In genomic region chrX:47226531-47227333, GRCh38 we compare ENCODE assay signal across 23 cellular contexts. TPM values are rescaled to one million over a fixed set of nuclear protein-coding genes. Genes with fewer than 3 reads are reported as not detected.
DNase-seq lines count a peak whose midpoint lies in the region; ATAC-seq, FAIRE-seq and TF ChIP-seq lines count a peak whose summit lies in the region.
"Had no signal": no experiment of that assay in that cellular context is flagged by ENCODE, and none has a peak within 500 bp of the region (broad histone marks: within the 10 kb centered on the region; RNA-seq: fewer than 3 reads in every experiment).

No MANE protein-coding gene starts in this region.

- no peaks in the 10 kb centered on the region for H3K27me3 Mint-ChIP-seq in natural killer cell treated with Interleukin-12 subunit alpha and Interleukin-12 subunit beta and Interleukin-15 and Interleukin-18, amount 100 ng/mL, for 72 hours
- H3K27me3 Mint-ChIP-seq in natural killer cell (ENCODE audit: low read depth in 2 of 2) (no peaks in the 10 kb centered on the region), type B pancreatic cell (no peaks in the 10 kb centered on the region)
- no peaks in the 10 kb centered on the region for H3K27me3 Mint-ChIP-seq in activated T-helper 2 cell treated with anti-CD3 and anti-CD28 coated beads, Interferon-gamma antibody, Interleukin-2, Interleukin-4, amounts not matched to agents 10 μg/mL and 5 μg/mL and 100 μg/mL, durations not matched to agents 14 hours and 24 hours and 36 hours (ENCODE audit: low read depth)
- H3K27me3 Mint-ChIP-seq: CD4-positive, alpha-beta memory T cell had no signal

- no peak for FAIRE-seq in kidney (lab: Jason Lieb, UNC)
- FAIRE-seq: GM12891 had no signal

- DNase-seq in natural killer cell treated with Interleukin-12 subunit alpha and Interleukin-12 subunit beta and Interleukin-15 and Interleukin-18, amount 100 ng/mL, for 72 hours (ENCODE audit: low spot score) = peak; percentile 29
- DNase-seq in natural killer cell = no peak
- no peak for DNase-seq in activated T-helper 2 cell treated with anti-CD3 and anti-CD28 coated beads, Interferon-gamma antibody, Interleukin-2, Interleukin-4, amounts not matched to agents 10 μg/mL and 5 μg/mL and 100 μg/mL, durations not matched to agents 14 hours and 24 hours and 36 hours (ENCODE audit: low spot score)
- peak; percentile 59 for DNase-seq in kidney
- DNase-seq in type B pancreatic cell (ENCODE audit: extremely low spot score, unreplicated experiment) = no peak
- no peak for DNase-seq in Ammon's horn (ENCODE audit: low spot score)
- DNase-seq in GM10266 (ENCODE audit: extremely low spot score) = no peak
- no peak for DNase-seq in central memory CD4-positive, alpha-beta T cell
- DNase-seq: Caco-2; CD4-positive, alpha-beta memory T cell; DMS 273 treated with DMSO at 0.1 percent for 48 hours; DMS79 treated with DMSO at 0.1 percent for 48 hours; H7; Kasumi-1; MG63; NCI-H1417; NCI-H1694 treated with DMSO at 0.1 percent for 48 hours; NCI-H446 treated with DMSO at 0.1 percent for 48 hours; NCI-H526 treated with DMSO at 0.1 percent for 48 hours; OCI-M1; Right ventricle myocardium superior had no signal

- no peak overlapping the region for H3K27ac Mint-ChIP-seq in natural killer cell treated with Interleukin-12 subunit alpha and Interleukin-12 subunit beta and Interleukin-15 and Interleukin-18, amount 100 ng/mL, for 72 hours
- H3K27ac Mint-ChIP-seq in natural killer cell = peak overlapping the region in 1 of 2 donors; percentile 63
- peak overlapping the region; percentile 42 for H3K27ac Mint-ChIP-seq in activated T-helper 2 cell treated with anti-CD3 and anti-CD28 coated beads, Interferon-gamma antibody, Interleukin-2, Interleukin-4, amounts not matched to agents 10 μg/mL and 5 μg/mL and 100 μg/mL, durations not matched to agents 14 hours and 24 hours and 36 hours
- peak overlapping the region; percentile 19 for H3K27ac Mint-ChIP-seq in type B pancreatic cell

- no peak overlapping the region for H3K4me3 ChIP-seq in kidney (ENCODE audit: low read length in 2 of 2)
- H3K4me3 ChIP-seq: BLaER1, MG63 had no signal

- ATAC-seq in natural killer cell treated with Interleukin-12 subunit alpha and Interleukin-12 subunit beta and Interleukin-15 and Interleukin-18, amount 100 ng/mL, for 72 hours = no peak
- ATAC-seq in natural killer cell = no peak

- no peak overlapping the region for H3K9ac ChIP-seq in kidney (ENCODE audit: low read length in 2 of 2)
- H3K9ac ChIP-seq: BLaER1 had no signal

- no peak overlapping the region for H3K27ac ChIP-seq in kidney (ENCODE audit: low read depth in 2 of 2, low read length in 2 of 2)
- H3K27ac ChIP-seq: BLaER1 had no signal

- no peaks in the 10 kb centered on the region for H3K9me3 Mint-ChIP-seq in natural killer cell treated with Interleukin-12 subunit alpha and Interleukin-12 subunit beta and Interleukin-15 and Interleukin-18, amount 100 ng/mL, for 72 hours
- H3K9me3 Mint-ChIP-seq in natural killer cell (no peaks in the 10 kb centered on the region), type B pancreatic cell (no peaks in the 10 kb centered on the region)
- no peaks in the 10 kb centered on the region for H3K9me3 Mint-ChIP-seq in activated T-helper 2 cell treated with anti-CD3 and anti-CD28 coated beads, Interferon-gamma antibody, Interleukin-2, Interleukin-4, amounts not matched to agents 10 μg/mL and 5 μg/mL and 100 μg/mL, durations not matched to agents 14 hours and 24 hours and 36 hours

- H3K4me1 Mint-ChIP-seq in natural killer cell treated with Interleukin-12 subunit alpha and Interleukin-12 subunit beta and Interleukin-15 and Interleukin-18, amount 100 ng/mL, for 72 hours (ENCODE audit: low read depth in 2 of 2) = peaks cover 0 to 13% of the 10 kb centered on the region in 2 donors
- H3K4me1 Mint-ChIP-seq in natural killer cell (peaks cover 6 to 13% of the 10 kb centered on the region in 2 donors), type B pancreatic cell (ENCODE audit: unreplicated experiment) (peaks cover 18% of the 10 kb centered on the region)
- peaks cover 6% of the 10 kb centered on the region for H3K4me1 Mint-ChIP-seq in activated T-helper 2 cell treated with anti-CD3 and anti-CD28 coated beads, Interferon-gamma antibody, Interleukin-2, Interleukin-4, amounts not matched to agents 10 μg/mL and 5 μg/mL and 100 μg/mL, durations not matched to agents 14 hours and 24 hours and 36 hours (ENCODE audit: low read depth)

- H3K4me1 ChIP-seq in kidney (ENCODE audit: control insufficient read depth in 1 of 2, insufficient read depth in 1 of 2, low read depth in 1 of 2, low read length in 2 of 2) = no peaks in the 10 kb centered on the region
- H3K4me1 ChIP-seq: Caco-2 had no signal

- H3K36me3 Mint-ChIP-seq in natural killer cell treated with Interleukin-12 subunit alpha and Interleukin-12 subunit beta and Interleukin-15 and Interleukin-18, amount 100 ng/mL, for 72 hours = no peaks in the 10 kb centered on the region
- no peaks in the 10 kb centered on the region for H3K36me3 Mint-ChIP-seq in natural killer cell
- H3K36me3 Mint-ChIP-seq in activated T-helper 2 cell treated with anti-CD3 and anti-CD28 coated beads, Interferon-gamma antibody, Interleukin-2, Interleukin-4, amounts not matched to agents 10 μg/mL and 5 μg/mL and 100 μg/mL, durations not matched to agents 14 hours and 24 hours and 36 hours (ENCODE audit: low read depth) = peaks cover 59% of the 10 kb centered on the region
- peaks cover 31% of the 10 kb centered on the region for H3K36me3 Mint-ChIP-seq in type B pancreatic cell

- intact Hi-C loops in natural killer cell (cut with micrococcal nuclease) (no loop called here), kidney (cut with DNase I) (no loop called here)
- intact Hi-C loops in activated T-helper 2 cell treated with anti-CD3 and anti-CD28 coated beads, Interferon-gamma antibody, Interleukin-2, Interleukin-4, amounts not matched to agents 10 μg/mL and 5 μg/mL and 100 μg/mL, durations not matched to agents 14 hours and 24 hours and 36 hours (cut with micrococcal nuclease) = no loop called here

- no peak overlapping the region for H3K4me3 Mint-ChIP-seq in natural killer cell treated with Interleukin-12 subunit alpha and Interleukin-12 subunit beta and Interleukin-15 and Interleukin-18, amount 100 ng/mL, for 72 hours
- H3K4me3 Mint-ChIP-seq in natural killer cell = no peak overlapping the region
- no peak overlapping the region for H3K4me3 Mint-ChIP-seq in activated T-helper 2 cell treated with anti-CD3 and anti-CD28 coated beads, Interferon-gamma antibody, Interleukin-2, Interleukin-4, amounts not matched to agents 10 μg/mL and 5 μg/mL and 100 μg/mL, durations not matched to agents 14 hours and 24 hours and 36 hours (ENCODE audit: low read depth)
- no peak overlapping the region for H3K4me3 Mint-ChIP-seq in type B pancreatic cell
- H3K4me3 Mint-ChIP-seq: CD4-positive, alpha-beta memory T cell had no signal

- peaks cover 18 to 32% of the 10 kb centered on the region in 2 donors for H3K36me3 ChIP-seq in kidney (ENCODE audit: control insufficient read depth in 1 of 2, insufficient read depth in 2 of 2, low read length in 2 of 2)

- TF ChIP-seq CTCF in natural killer cell (IDR thresholded peaks at IDR 0.05) (no peak), kidney (IDR thresholded peaks at IDR 0.05; ENCODE audit: borderline replicate concordance, extremely low read depth, insufficient read depth) (no peak), type B pancreatic cell (conservative IDR thresholded peaks at IDR 0.05) (no peak), GM10266 (IDR thresholded peaks at IDR 0.05; ENCODE audit: control insufficient read depth, insufficient read depth, low read depth, missing control alignments) (no peak)

- H3K9me3 ChIP-seq in kidney (ENCODE audit: control insufficient read depth in 1 of 2, low read length in 2 of 2) = no peaks in the 10 kb centered on the region
- H3K9me3 ChIP-seq: BLaER1, Caco-2, MG63 had no signal

RNA-seq across cellular contexts. Expression of gene USP11, which starts 6.1 kb away (rescaled TPM):
- 10 to 100 TPM; 45.7 to 49.2 TPM for total RNA-seq in natural killer cell treated with Interleukin-12 subunit alpha and Interleukin-12 subunit beta and Interleukin-15 and Interleukin-18, amount 100 ng/mL, for 72 hours
- total RNA-seq in natural killer cell = 100 to 1,000 TPM; 107 to 131 (median 108) TPM
- total RNA-seq in activated T-helper 2 cell treated with anti-CD3 and anti-CD28 coated beads, Interferon-gamma antibody, Interleukin-2, Interleukin-4, amounts not matched to agents 10 μg/mL and 5 μg/mL and 100 μg/mL, durations not matched to agents 14 hours and 24 hours and 36 hours = 37.2 and 39.5 TPM in 2 replicates
- total RNA-seq in kidney = 91.6 TPM
- 30.9 TPM for polyA plus RNA-seq in kidney (ENCODE audit: insufficient read depth, low read depth, low replicate concordance)
- total RNA-seq in type B pancreatic cell (ENCODE audit: low replicate concordance) = 84.2 and 189 TPM in 2 replicates

RNA-seq across cellular contexts. Expression of gene CDK16, which starts 8.3 kb away (rescaled TPM):
- total RNA-seq in natural killer cell treated with Interleukin-12 subunit alpha and Interleukin-12 subunit beta and Interleukin-15 and Interleukin-18, amount 100 ng/mL, for 72 hours = 10 to 100 TPM; 62.2 to 63.7 TPM
- total RNA-seq in natural killer cell = 100 to 1,000 TPM; 112 to 140 (median 126) TPM
- total RNA-seq in activated T-helper 2 cell treated with anti-CD3 and anti-CD28 coated beads, Interferon-gamma antibody, Interleukin-2, Interleukin-4, amounts not matched to agents 10 μg/mL and 5 μg/mL and 100 μg/mL, durations not matched to agents 14 hours and 24 hours and 36 hours = 71.2 and 80.6 TPM in 2 replicates
- 96.1 TPM for total RNA-seq in kidney
- 89.1 TPM for polyA plus RNA-seq in kidney (ENCODE audit: insufficient read depth, low read depth, low replicate concordance)
- total RNA-seq in type B pancreatic cell (ENCODE audit: low replicate concordance) = 206 and 234 TPM in 2 replicates

RNA-seq across cellular contexts. Expression of gene UBA1, which starts 33.1 kb away (rescaled TPM):
- 100 to 1,000 TPM; 227 to 243 TPM for total RNA-seq in natural killer cell treated with Interleukin-12 subunit alpha and Interleukin-12 subunit beta and Interleukin-15 and Interleukin-18, amount 100 ng/mL, for 72 hours
- total RNA-seq in natural killer cell (100 to 1,000 TPM; 118 to 168 (median 120) TPM), kidney (218 TPM), type B pancreatic cell (ENCODE audit: low replicate concordance) (314 and 384 TPM in 2 replicates)
- total RNA-seq in activated T-helper 2 cell treated with anti-CD3 and anti-CD28 coated beads, Interferon-gamma antibody, Interleukin-2, Interleukin-4, amounts not matched to agents 10 μg/mL and 5 μg/mL and 100 μg/mL, durations not matched to agents 14 hours and 24 hours and 36 hours = 242 and 250 TPM in 2 replicates
- 155 TPM for polyA plus RNA-seq in kidney (ENCODE audit: insufficient read depth, low read depth, low replicate concordance)

Comparison
In these comparisons a context has a peak if more than half of its experiments do, and no peak if none do; other contexts are left out.
1. DNase-seq: peak in natural killer cell treated with Interleukin-12 subunit alpha and Interleukin-12 subunit beta and Interleukin-15 and Interleukin-18, amount 100 ng/mL, for 72 hours (single experiment) and kidney (single experiment); none in natural killer cell (single experiment), activated T-helper 2 cell treated with anti-CD3 and anti-CD28 coated beads, Interferon-gamma antibody, Interleukin-2, Interleukin-4, amounts not matched to agents 10 μg/mL and 5 μg/mL and 100 μg/mL, durations not matched to agents 14 hours and 24 hours and 36 hours (single experiment), type B pancreatic cell (single experiment), Ammon's horn (single experiment), GM10266 (single experiment) and central memory CD4-positive, alpha-beta T cell (single experiment).
2. H3K27ac Mint-ChIP-seq: peak in activated T-helper 2 cell treated with anti-CD3 and anti-CD28 coated beads, Interferon-gamma antibody, Interleukin-2, Interleukin-4, amounts not matched to agents 10 μg/mL and 5 μg/mL and 100 μg/mL, durations not matched to agents 14 hours and 24 hours and 36 hours (single experiment) and type B pancreatic cell (single experiment); none in natural killer cell treated with Interleukin-12 subunit alpha and Interleukin-12 subunit beta and Interleukin-15 and Interleukin-18, amount 100 ng/mL, for 72 hours (0 of 2).